8 cellular contexts compared by ENCODE assay signal in genomic region chr11:73184953-73185671, GRCh38. TPM values are rescaled to one million over a fixed set of nuclear protein-coding genes. Genes with fewer than 3 reads are reported as not detected.
A peak's percentile ranks its signal among the peaks of the same experiment; 100 is the strongest.
DNase-seq lines count a peak whose midpoint lies in the region; ATAC-seq and TF ChIP-seq lines count a peak whose summit lies in the region.

No MANE protein-coding gene starts in this region.

- 40% methylated on average over 15 of the region's 18 CpGs for WGBS in suprapubic skin

- intact Hi-C loops in Caco-2 (cut with micrococcal nuclease; ENCODE audit: unreplicated experiment) (loop anchor here (1.0 to 2.0 kb wide), 4 partner anchors 42 to 104 kb away; no protein-coding TSS in a partner anchor), PC-9 (cut with micrococcal nuclease; ENCODE audit: unreplicated experiment) (loop anchor here (1.0 kb wide), 5 partner anchors 33 to 150 kb away; partner anchors contain the start of gene P2RY2)

- POLR2A ChIA-PET in Caco-2 (lab: Charles Lee) (interaction anchor here (0.8 kb wide), 1 partner anchor 104 kb away, joined by 3 read pairs; no protein-coding TSS in a partner anchor), PC-9 (lab: Charles Lee; ENCODE audit: unreplicated experiment) (interaction anchor here (0.6 to 1.6 kb wide), 5 partner anchors 9 to 373 kb away, joined by 3 to 9 read pairs (median 6); no protein-coding TSS in a partner anchor)

- H3K9me2 ChIP-seq in PC-9 (ENCODE audit: insufficient read depth) = no peaks in the 10 kb centered on the region

- no peaks in the 10 kb centered on the region for H3K79me2 ChIP-seq in PC-9 (ENCODE audit: low read depth)

- H4K20me1 ChIP-seq in PC-9 (ENCODE audit: insufficient read depth) = no peaks in the 10 kb centered on the region

- peak; percentile 80 to 91 for ATAC-seq in activated T-cell treated with anti-CD3 and anti-CD28 coated beads, Interleukin-2, amount 50 U/mL, for 4 hours
- no peak for ATAC-seq in HG02571 (IDR thresholded peaks at IDR 0.05; ENCODE audit: unreplicated experiment)

- BruUV-seq in Caco-2 (replicated peaks; lab: Mats Ljungman, UMichigan) = no TSS peak
- BruUV-seq in PC-9 (replicated peaks; lab: Mats Ljungman, UMichigan) = TSS peak; percentile 52

- H3K27me3 Mint-ChIP-seq in Caco-2 (ENCODE audit: insufficient read depth, unreplicated experiment) (no peaks in the 10 kb centered on the region), nephron (ENCODE audit: low read depth) (peaks cover 1% of the 10 kb centered on the region)
- H3K27me3 Mint-ChIP-seq in activated T-cell treated with anti-CD3 and anti-CD28 coated beads, Interleukin-2, amount 50 U/mL, for 4 hours (ENCODE audit: low read depth) = peaks cover 11% of the 10 kb centered on the region

- peak overlapping the region; percentile 44; the same call in 1 of the 2 replicates for H2AFZ ChIP-seq in PC-9

- no peak for TF ChIP-seq EP300 in suprapubic skin (IDR thresholded peaks at IDR 0.05)

- H3K27me3 ChIP-seq in Caco-2 (replicated peaks; ENCODE audit: control insufficient read depth, insufficient read depth, low read length) (no peaks in the 10 kb centered on the region), HL-60 (ENCODE audit: insufficient read depth, poor library complexity, severe bottlenecking) (no peaks in the 10 kb centered on the region), PC-9 (ENCODE audit: insufficient read depth, low read depth) (no peaks in the 10 kb centered on the region), suprapubic skin (no peaks in the 10 kb centered on the region)

- peaks cover 41% of the 10 kb centered on the region for H3F3A ChIP-seq in PC-9 (ENCODE audit: insufficient read depth, low read depth)

- CTCF ChIA-PET in Caco-2 (lab: Charles Lee) = interaction anchor here (0.9 to 3.6 kb wide), 15 partner anchors 9 to 353 kb away, joined by 3 to 41 read pairs (median 5); no protein-coding TSS in a partner anchor
- CTCF ChIA-PET in PC-9 (lab: Charles Lee) = interaction anchor here (0.5 to 2.5 kb wide), 15 partner anchors 7 to 460 kb away, joined by 3 to 21 read pairs (median 6); partner anchors contain the start of gene P2RY6

- H3K4me1 ChIP-seq in Caco-2 (peaks cover 21% of the 10 kb centered on the region), PC-9 (replicated peaks; ENCODE audit: insufficient read depth) (peaks cover 49% of the 10 kb centered on the region), suprapubic skin (peaks cover 48% of the 10 kb centered on the region)

- H3K9me3 Mint-ChIP-seq in Caco-2 (ENCODE audit: unreplicated experiment) = no peaks in the 10 kb centered on the region
- H3K9me3 Mint-ChIP-seq in activated T-cell treated with anti-CD3 and anti-CD28 coated beads, Interleukin-2, amount 50 U/mL, for 4 hours = no peaks in the 10 kb centered on the region
- H3K9me3 Mint-ChIP-seq in nephron = no peaks in the 10 kb centered on the region

- peak overlapping the region; percentile 69 for H3K4me2 ChIP-seq in PC-9

- H3K27ac Mint-ChIP-seq in Caco-2 (ENCODE audit: unreplicated experiment) (no peak overlapping the region), nephron (no peak overlapping the region)

- H3K36me3 Mint-ChIP-seq in Caco-2 (ENCODE audit: insufficient read depth, unreplicated experiment) (no peaks in the 10 kb centered on the region), nephron (ENCODE audit: low read depth) (no peaks in the 10 kb centered on the region)
- H3K36me3 Mint-ChIP-seq in activated T-cell treated with anti-CD3 and anti-CD28 coated beads, Interleukin-2, amount 50 U/mL, for 4 hours (ENCODE audit: insufficient read depth) = no peaks in the 10 kb centered on the region

- peak; percentile 85 to 88 for DNase-seq in Caco-2
- peak; percentile 70 to 91 for DNase-seq in HL-60 (ENCODE audit: low read depth in 1 of 2, low spot score in 1 of 2)
- DNase-seq in PC-9 = peak; percentile 80 to 88
- DNase-seq in activated T-cell treated with anti-CD3 and anti-CD28 coated beads, Interleukin-2, amount 50 U/mL, for 4 hours = peak; percentile 24
- DNase-seq in fibroblast of gingiva (ENCODE audit: low read depth) = peak; percentile 50
- DNase-seq in suprapubic skin (ENCODE audit: low spot score in 2 of 2) = peak in 1 of 2 donors; percentile 74

- H3K9me3 ChIP-seq in Caco-2 (no peaks in the 10 kb centered on the region), PC-9 (ENCODE audit: insufficient read depth, low read depth) (peaks cover 5% of the 10 kb centered on the region; the same call in 1 of the 2 replicates), suprapubic skin (no peaks in the 10 kb centered on the region)

- TF ChIP-seq CTCF in Caco-2 (IDR thresholded peaks at IDR 0.05; ENCODE audit: insufficient read depth in 1 of 2, low read depth in 1 of 2, low read length in 1 of 2, severe bottlenecking in 1 of 2, unreplicated experiment in 1 of 2) (peak; percentile 98 to 99), HL-60 (IDR thresholded peaks at IDR 0.05; ENCODE audit: insufficient read depth, low read length) (peak; percentile 98), PC-9 (conservative IDR thresholded peaks at IDR 0.05) (peak; percentile 96), nephron (IDR thresholded peaks at IDR 0.05; ENCODE audit: unreplicated experiment in 3 of 3) (peak; percentile 56 to 73 (median 63)), suprapubic skin (IDR thresholded peaks at IDR 0.05) (peak; percentile 63 to 85)

- H3K4me3 ChIP-seq in Caco-2 (ENCODE audit: low read depth, low read length) (no peak overlapping the region), HL-60 (replicated peaks; ENCODE audit: insufficient read depth, low read length) (peak overlapping the region; percentile 67), PC-9 (peak overlapping the region; percentile 36; the same call in 1 of the 2 replicates), suprapubic skin (no peak overlapping the region)

- no peak for TF ChIP-seq POLR2A in suprapubic skin (IDR thresholded peaks at IDR 0.05)

- H3K36me3 ChIP-seq in Caco-2 (ENCODE audit: control insufficient read depth, insufficient read depth, low read length) (no peaks in the 10 kb centered on the region), PC-9 (ENCODE audit: low read depth) (no peaks in the 10 kb centered on the region), suprapubic skin (no peaks in the 10 kb centered on the region)

- H3K4me1 Mint-ChIP-seq in Caco-2 (ENCODE audit: low read depth, unreplicated experiment) = peaks cover 7% of the 10 kb centered on the region
- peaks cover 6% of the 10 kb centered on the region for H3K4me1 Mint-ChIP-seq in activated T-cell treated with anti-CD3 and anti-CD28 coated beads, Interleukin-2, amount 50 U/mL, for 4 hours (ENCODE audit: low read depth)
- peaks cover 5% of the 10 kb centered on the region for H3K4me1 Mint-ChIP-seq in nephron

- H3K27ac ChIP-seq in HL-60 (replicated peaks) = peak overlapping the region; percentile 86
- peak overlapping the region; percentile 82 for H3K27ac ChIP-seq in PC-9
- H3K27ac ChIP-seq in suprapubic skin = peak overlapping the region; percentile 83

- H3K4me3 Mint-ChIP-seq in Caco-2 (ENCODE audit: unreplicated experiment) (no peak overlapping the region), nephron (no peak overlapping the region)
- H3K4me3 Mint-ChIP-seq in activated T-cell treated with anti-CD3 and anti-CD28 coated beads, Interleukin-2, amount 50 U/mL, for 4 hours = no peak overlapping the region

RNA-seq across cellular contexts. Expression of gene P2RY2, which starts 33.0 kb away (rescaled TPM):
- 10.4 and 11.4 TPM in 2 replicates for total RNA-seq in Caco-2 (2022)
- 19.8 and 22.5 TPM in 2 replicates for total RNA-seq in PC-9 (2021)
- total RNA-seq in activated T-cell treated with anti-CD3 and anti-CD28 coated beads, Interleukin-2, amount 50 U/mL, for 4 hours = not detected
- 10 to 100 TPM in 3 of 4 donors, 1 to 10 TPM in 1; 5.5 to 15.9 (median 12.8) TPM for total RNA-seq in suprapubic skin

RNA-seq across cellular contexts. Expression of gene FCHSD2, which starts 43.0 kb away (rescaled TPM):
- total RNA-seq in Caco-2 (2022) (27.2 and 32.7 TPM in 2 replicates), PC-9 (2021) (20.5 and 22.6 TPM in 2 replicates), suprapubic skin (10 to 100 TPM in 1 of 4 donors, 1 to 10 TPM in 3; 5.7 to 16.8 (median 7.9) TPM)
- total RNA-seq in activated T-cell treated with anti-CD3 and anti-CD28 coated beads, Interleukin-2, amount 50 U/mL, for 4 hours = 10 to 100 TPM; 16.3 to 25.0 (median 20.3) TPM

Comparison
In these comparisons a context has a peak if more than half of its experiments do, and no peak if none do; other contexts are left out.
1. H3K4me3 ChIP-seq: peak in HL-60 (single experiment) and PC-9 (single experiment); none in Caco-2 (single experiment) and suprapubic skin (single experiment).
2. RNA of gene P2RY2, which starts 33.0 kb away (total RNA-seq): 19.8 to 22.5 TPM in PC-9, 5.5 to 15.9 TPM in suprapubic skin and 10.4 to 11.4 TPM in Caco-2; not detected in activated T-cell treated with anti-CD3 and anti-CD28 coated beads, Interleukin-2, amount 50 U/mL, for 4 hours; every median in the first group is over 4 times any median in the second.
3. Peak in every context shown above with its lines, with median percentiles within 50 percentile points of each other: CTCF ChIP-seq and H3K27ac ChIP-seq.